Comparison of ENCODE assay signal across 7 cellular contexts in genomic region chr4:113760094-113760851, GRCh38. TPM values are rescaled to one million over a fixed set of nuclear protein-coding genes. Genes with fewer than 3 reads are reported as not detected.
DNase-seq lines count a peak whose midpoint lies in the region; ATAC-seq, FAIRE-seq and TF ChIP-seq lines count a peak whose summit lies in the region.

No MANE protein-coding gene starts in this region.

- no peaks in the 10 kb centered on the region for H3K9me3 Mint-ChIP-seq in activated T-cell treated with anti-CD3 and anti-CD28 coated beads, Interleukin-2, amount 50 U/mL, for 4 hours
- H3K9me3 Mint-ChIP-seq in naive thymus-derived CD8-positive, alpha-beta T cell = no peaks in the 10 kb centered on the region
- H3K9me3 Mint-ChIP-seq in type B pancreatic cell = no peaks in the 10 kb centered on the region

- peaks cover 1% of the 10 kb centered on the region for H3K27me3 Mint-ChIP-seq in activated T-cell treated with anti-CD3 and anti-CD28 coated beads, Interleukin-2, amount 50 U/mL, for 4 hours (ENCODE audit: low read depth)
- no peaks in the 10 kb centered on the region for H3K27me3 Mint-ChIP-seq in naive thymus-derived CD8-positive, alpha-beta T cell
- peaks cover 4% of the 10 kb centered on the region for H3K27me3 Mint-ChIP-seq in type B pancreatic cell

- POLR2A ChIA-PET in naive thymus-derived CD8-positive, alpha-beta T cell (lab: Charles Lee) = interaction anchor here (0.9 to 1.7 kb wide), 6 partner anchors 13 to 213 kb away, joined by 3 to 12 read pairs (median 6); no protein-coding TSS in a partner anchor

- H3K4me1 Mint-ChIP-seq in activated T-cell treated with anti-CD3 and anti-CD28 coated beads, Interleukin-2, amount 50 U/mL, for 4 hours (ENCODE audit: low read depth) = peaks cover 52% of the 10 kb centered on the region
- peaks cover 10 to 58% (median 47%) of the 10 kb centered on the region in 4 donors for H3K4me1 Mint-ChIP-seq in naive thymus-derived CD8-positive, alpha-beta T cell
- peaks cover 22% of the 10 kb centered on the region for H3K4me1 Mint-ChIP-seq in type B pancreatic cell (ENCODE audit: unreplicated experiment)

- FAIRE-seq in GM12892 (lab: Jason Lieb, UNC) = peak; percentile 82

- no peak for DNase-seq in GM12892 (ENCODE audit: insufficient read length)
- DNase-seq in NCI-H526 (lab: John Stamatoyannopoulos, UW) = peak; percentile 32 to 71
- DNase-seq in activated T-cell treated with anti-CD3 and anti-CD28 coated beads, Interleukin-2, amount 50 U/mL, for 4 hours = peak; percentile 38
- peak; percentile 63 for DNase-seq in fibroblast of mammary gland (ENCODE audit: low read depth)
- DNase-seq in naive thymus-derived CD8-positive, alpha-beta T cell = peak in 7 of 10 donors; percentile 14 to 64 (median 37)
- no peak for DNase-seq in type B pancreatic cell (ENCODE audit: extremely low spot score, unreplicated experiment)

- peaks cover 26% of the 10 kb centered on the region for H3K36me3 Mint-ChIP-seq in activated T-cell treated with anti-CD3 and anti-CD28 coated beads, Interleukin-2, amount 50 U/mL, for 4 hours (ENCODE audit: insufficient read depth)
- H3K36me3 Mint-ChIP-seq in naive thymus-derived CD8-positive, alpha-beta T cell = peaks cover 0 to 26% (median 3%) of the 10 kb centered on the region in 3 donors
- peaks cover 16% of the 10 kb centered on the region for H3K36me3 Mint-ChIP-seq in type B pancreatic cell

- TF ChIP-seq POLR2A in GM12892 (IDR thresholded peaks at IDR 0.05; ENCODE audit: low read depth, low read length) = 0 out of 2 replicates have a peak, but pooled peaks have one; percentile 3

- TF ChIP-seq CTCF in fibroblast of mammary gland (conservative IDR thresholded peaks at IDR 0.05; ENCODE audit: control insufficient read depth, insufficient read depth, low read depth, low read length) (no peak), type B pancreatic cell (conservative IDR thresholded peaks at IDR 0.05) (no peak)

- peak overlapping the region; percentile 89 for H3K4me3 ChIP-seq in fibroblast of mammary gland (ENCODE audit: control insufficient read depth, low read depth, low read length)

- H3K27ac Mint-ChIP-seq in naive thymus-derived CD8-positive, alpha-beta T cell = peak overlapping the region; percentile 87 to 99 (median 96)
- H3K27ac Mint-ChIP-seq in type B pancreatic cell = peak overlapping the region; percentile 99

- ATAC-seq in activated T-cell treated with anti-CD3 and anti-CD28 coated beads, Interleukin-2, amount 50 U/mL, for 4 hours = no peak
- ATAC-seq in naive thymus-derived CD8-positive, alpha-beta T cell = no peak
- ATAC-seq in HG02798 (IDR thresholded peaks at IDR 0.05; ENCODE audit: poor library complexity, unreplicated experiment) = no peak

- peak overlapping the region; percentile 99 for H3K4me3 Mint-ChIP-seq in activated T-cell treated with anti-CD3 and anti-CD28 coated beads, Interleukin-2, amount 50 U/mL, for 4 hours
- peak overlapping the region; percentile 84 to 99 (median 98) for H3K4me3 Mint-ChIP-seq in naive thymus-derived CD8-positive, alpha-beta T cell
- H3K4me3 Mint-ChIP-seq in type B pancreatic cell = peak overlapping the region; percentile 95

RNA-seq across cellular contexts. Expression of gene CAMK2D, which starts 1.3 kb away (rescaled TPM):
- polyA plus RNA-seq in GM12892 (2012; ENCODE audit: missing spikeins) = 10.2 TPM
- 100 to 1,000 TPM; 124 to 136 (median 133) TPM for total RNA-seq in activated T-cell treated with anti-CD3 and anti-CD28 coated beads, Interleukin-2, amount 50 U/mL, for 4 hours
- total RNA-seq in naive thymus-derived CD8-positive, alpha-beta T cell = 10 to 100 TPM; 33.9 to 40.8 TPM
- polyA plus RNA-seq in naive thymus-derived CD8-positive, alpha-beta T cell = 10 to 100 TPM; 10.4 to 12.0 (median 11.4) TPM
- total RNA-seq in type B pancreatic cell (ENCODE audit: low replicate concordance) = 57.6 and 62.0 TPM in 2 replicates

Comparison
In these comparisons a context has a peak if more than half of its experiments do, and no peak if none do; other contexts are left out.
1. DNase-seq: peak in NCI-H526 (2 of 2), activated T-cell treated with anti-CD3 and anti-CD28 coated beads, Interleukin-2, amount 50 U/mL, for 4 hours (single experiment), fibroblast of mammary gland (single experiment) and naive thymus-derived CD8-positive, alpha-beta T cell (7 of 10); none in GM12892 (single experiment) and type B pancreatic cell (single experiment).
2. Peak in every context shown above with its lines, with median percentiles within 50 percentile points of each other: H3K4me3 Mint-ChIP-seq.